11 cellular contexts compared by ENCODE assay signal in the genomic region with DNA sequence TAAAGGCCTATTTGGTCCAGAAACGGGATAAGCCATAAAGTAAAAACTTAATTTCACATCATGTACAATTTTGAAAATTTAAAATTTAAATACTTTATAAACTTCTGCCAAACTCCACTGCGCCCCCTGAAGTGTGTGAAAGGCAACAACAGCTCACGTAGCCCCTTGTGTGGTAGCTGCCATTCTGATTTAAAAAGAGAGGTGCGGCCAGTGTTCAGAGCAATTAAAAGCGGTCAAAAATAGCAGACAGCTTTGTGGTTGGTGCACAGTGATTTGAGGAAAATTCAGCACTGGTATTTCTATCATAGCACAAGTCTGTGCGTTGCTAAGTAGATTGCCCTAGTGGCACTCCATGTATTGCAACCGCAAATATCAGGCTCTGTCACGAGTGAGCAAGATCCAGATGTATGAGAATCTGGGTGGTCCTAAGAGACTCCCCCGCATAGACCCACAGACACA.
A peak's percentile ranks its signal among the peaks of the same experiment; 100 is the strongest.
DNase-seq lines count a peak whose midpoint lies in the region; ATAC-seq and TF ChIP-seq lines count a peak whose summit lies in the region.
"Had no signal": no experiment of that assay in that cellular context is flagged by ENCODE, and none has a peak within 500 bp of the region (broad histone marks: within the 10 kb centered on the region; RNA-seq: fewer than 3 reads in every experiment).

No MANE protein-coding gene starts in this region.

- H3K27ac ChIP-seq in left ventricle myocardium inferior (replicated peaks): no peak overlapping the region
- H3K27ac ChIP-seq in OCI-LY1 (ENCODE audit: low read depth, low read length, poor library complexity, severe bottlenecking): no peak overlapping the region
- no peak overlapping the region for H3K27ac ChIP-seq in fibroblast of lung (ENCODE audit: insufficient read depth, low read length)

- peaks cover 14% of the 10 kb centered on the region for H3K27me3 ChIP-seq in left ventricle myocardium inferior (ENCODE audit: low read depth)
- no peaks in the 10 kb centered on the region for H3K27me3 ChIP-seq in OCI-LY1 (ENCODE audit: insufficient read depth, low read length)
- no peaks in the 10 kb centered on the region for H3K27me3 ChIP-seq in fibroblast of lung (ENCODE audit: control insufficient read depth, insufficient read depth, low read length)

- no peak overlapping the region for H3K27ac Mint-ChIP-seq in T-cell

- H4K20me1 ChIP-seq in OCI-LY1 (ENCODE audit: insufficient read depth, low read length): no peaks in the 10 kb centered on the region
- H4K20me1 ChIP-seq in fibroblast of lung (ENCODE audit: control insufficient read depth, extremely low read depth, insufficient read depth, low read length): no peaks in the 10 kb centered on the region

- no peak overlapping the region for H2AFZ ChIP-seq in OCI-LY1 (ENCODE audit: low read length)
- no peak overlapping the region for H2AFZ ChIP-seq in fibroblast of lung (ENCODE audit: low read length)

- H3K9me3 Mint-ChIP-seq in T-cell: no peaks in the 10 kb centered on the region

- POLR2A ChIA-PET in T-cell (lab: Charles Lee): no interaction called here

- no peaks in the 10 kb centered on the region for H3K9me3 ChIP-seq in left ventricle myocardium inferior (replicated peaks)
- H3K9me3 ChIP-seq in OCI-LY1 (ENCODE audit: low read length): no peaks in the 10 kb centered on the region
- no peaks in the 10 kb centered on the region for H3K9me3 ChIP-seq in fibroblast of lung (ENCODE audit: control insufficient read depth, insufficient read depth, low read depth, low read length)
- no peaks in the 10 kb centered on the region for H3K9me3 ChIP-seq in mucosa of descending colon

- no peak overlapping the region for H3K9ac ChIP-seq in OCI-LY1 (ENCODE audit: low read length)
- H3K9ac ChIP-seq in fibroblast of lung (ENCODE audit: insufficient read depth, low read length): no peak overlapping the region

- peaks cover 2 to 7% of the 10 kb centered on the region in 2 donors for H3K27me3 Mint-ChIP-seq in T-cell

- H3K36me3 ChIP-seq in left ventricle myocardium inferior: no peaks in the 10 kb centered on the region
- no peaks in the 10 kb centered on the region for H3K36me3 ChIP-seq in OCI-LY1 (ENCODE audit: insufficient read depth, low read length)
- H3K36me3 ChIP-seq in fibroblast of lung (ENCODE audit: control insufficient read depth, insufficient read depth, low read length): no peaks in the 10 kb centered on the region
- no peaks in the 10 kb centered on the region for H3K36me3 ChIP-seq in mucosa of descending colon (ENCODE audit: low read depth)

- no peaks in the 10 kb centered on the region for H3K36me3 Mint-ChIP-seq in T-cell

- peaks cover 7 to 11% (median 11%) of the 10 kb centered on the region in 3 donors for H3K4me1 Mint-ChIP-seq in T-cell

- no peak overlapping the region; the same call in 1 of the 2 replicates for H3K4me2 ChIP-seq in OCI-LY1 (ENCODE audit: low read length)
- H3K4me2 ChIP-seq in fibroblast of lung (ENCODE audit: extremely low read depth, insufficient read depth, low read length): no peak overlapping the region

- no peaks in the 10 kb centered on the region for H3K79me2 ChIP-seq in OCI-LY1 (ENCODE audit: insufficient read depth, low read length)
- no peaks in the 10 kb centered on the region for H3K79me2 ChIP-seq in fibroblast of lung (ENCODE audit: control insufficient read depth, insufficient read depth, low read length)

- CTCF ChIA-PET in T-cell (lab: Charles Lee): interaction anchor here in 1 of 2 donors (0.6 kb wide), 1 partner anchor 325 kb away, joined by 3 read pairs; no protein-coding TSS in a partner anchor

- intact Hi-C loops in left ventricle myocardium inferior (cut with micrococcal nuclease): no loop called here
- intact Hi-C loops in cardiac septum (cut with DNase I): no loop called here
- intact Hi-C loops in mucosa of descending colon (cut with DNase I, micrococcal nuclease): no loop called here

- H3K4me3 ChIP-seq in left ventricle myocardium inferior (no peak overlapping the region), OCI-LY1 (ENCODE audit: low read depth, low read length, poor library complexity, severe bottlenecking) (no peak overlapping the region), fibroblast of lung (replicated peaks in 1 of 4; ENCODE audit: control extremely low read depth in 1 of 4, insufficient read depth in 1 of 4, low read depth in 3 of 4, low read length in 4 of 4) (no peak overlapping the region), mucosa of descending colon (no peak overlapping the region)

- no peak overlapping the region for H3K4me3 Mint-ChIP-seq in T-cell

- ATAC-seq in mucosa of descending colon (no peak), T-cell (replicated peaks in 1 of 4) (no peak)

- TF ChIP-seq CTCF in left ventricle myocardium inferior (IDR thresholded peaks at IDR 0.05; ENCODE audit: borderline replicate concordance): peak; percentile 32
- peak; percentile 67 for TF ChIP-seq CTCF in OCI-LY1 (IDR thresholded peaks at IDR 0.05; ENCODE audit: low read length)
- peak; percentile 38 to 46 for TF ChIP-seq CTCF in fibroblast of lung (conservative IDR thresholded peaks at IDR 0.05 in 1 of 2, IDR thresholded peaks at IDR 0.05 in 1 of 2; ENCODE audit: low read depth in 1 of 2, low read length in 2 of 2)
- no peak for TF ChIP-seq CTCF in mucosa of descending colon (IDR thresholded peaks at IDR 0.05)

- DNase-seq in left ventricle myocardium inferior (no peak), cardiac septum (ENCODE audit: low spot score) (no peak), fibroblast of lung (ENCODE audit: low read depth in 2 of 2) (peak in 1 of 2 donors; percentile 13), hepatic stellate cell (ENCODE audit: low spot score) (no peak), activated T-cell treated with anti-CD3 and anti-CD28 coated beads for 4 hours (no peak), mucosa of descending colon (no peak), T-cell (no peak)
- DNase-seq: activated CD4-positive, alpha-beta T cell treated with anti-CD3 and anti-CD28 coated beads for 1 hour; cortex of kidney; NCI-H1930 had no signal

- no peaks in the 10 kb centered on the region for H3K4me1 ChIP-seq in left ventricle myocardium inferior
- H3K4me1 ChIP-seq in OCI-LY1 (ENCODE audit: insufficient read depth, low read length, severe bottlenecking): no peaks in the 10 kb centered on the region
- no peaks in the 10 kb centered on the region for H3K4me1 ChIP-seq in fibroblast of lung (ENCODE audit: control insufficient read depth, extremely low read depth, insufficient read depth, low read length)
- no peaks in the 10 kb centered on the region for H3K4me1 ChIP-seq in mucosa of descending colon (ENCODE audit: low read depth)

- H3F3A ChIP-seq in OCI-LY1 (ENCODE audit: insufficient read depth, low read length): no peaks in the 10 kb centered on the region

- no peaks in the 10 kb centered on the region for H3K9me2 ChIP-seq in OCI-LY1 (ENCODE audit: low read depth, low read length)
